ENCODE assay signal across 1 cellular context in genomic region chr17:61862975-61863800, GRCh38.
TF ChIP-seq lines count a peak whose summit lies in the region.

Gene BRIP1, minus strand, starts transcription at chr17:61863528. Its CDS starts 1,989 bp downstream, at chr17:61861539.

TF ChIP-seq in K562, 482 proteins besides CTCF, POLR2A, EP300 and RAD21 (continued from another document):
- no peak for TF ChIP-seq SMARCC2 (IDR thresholded peaks at IDR 0.05; ENCODE audit: low read depth)
- no peak for TF ChIP-seq RFX1 (IDR thresholded peaks at IDR 0.05)
- TF ChIP-seq BACH1 (tag; IDR thresholded peaks at IDR 0.05), result no peak
- TF ChIP-seq FOXK1 (CRISPR knock-in tag; IDR thresholded peaks at IDR 0.05; ENCODE audit: borderline replicate concordance), result no peak
- peak; percentile 57 for TF ChIP-seq PKNOX1 (IDR thresholded peaks at IDR 0.05)
- no peak for TF ChIP-seq KLF13 (tag; IDR thresholded peaks at IDR 0.05; ENCODE audit: borderline replicate concordance, low read depth)
- TF ChIP-seq XRCC4 (IDR thresholded peaks at IDR 0.05; ENCODE audit: extremely low read depth, insufficient read depth, insufficient read length), result no peak
- TF ChIP-seq E2F4 (CRISPR knock-in tag; IDR thresholded peaks at IDR 0.05; ENCODE audit: low read depth), result peak; percentile 36; the same call in 1 of the 2 replicates
- 0 out of 2 replicates have a peak, but pooled peaks have one; percentile 16 for TF ChIP-seq NBN (IDR thresholded peaks at IDR 0.05; ENCODE audit: low read depth)
- TF ChIP-seq, protein P1, sequence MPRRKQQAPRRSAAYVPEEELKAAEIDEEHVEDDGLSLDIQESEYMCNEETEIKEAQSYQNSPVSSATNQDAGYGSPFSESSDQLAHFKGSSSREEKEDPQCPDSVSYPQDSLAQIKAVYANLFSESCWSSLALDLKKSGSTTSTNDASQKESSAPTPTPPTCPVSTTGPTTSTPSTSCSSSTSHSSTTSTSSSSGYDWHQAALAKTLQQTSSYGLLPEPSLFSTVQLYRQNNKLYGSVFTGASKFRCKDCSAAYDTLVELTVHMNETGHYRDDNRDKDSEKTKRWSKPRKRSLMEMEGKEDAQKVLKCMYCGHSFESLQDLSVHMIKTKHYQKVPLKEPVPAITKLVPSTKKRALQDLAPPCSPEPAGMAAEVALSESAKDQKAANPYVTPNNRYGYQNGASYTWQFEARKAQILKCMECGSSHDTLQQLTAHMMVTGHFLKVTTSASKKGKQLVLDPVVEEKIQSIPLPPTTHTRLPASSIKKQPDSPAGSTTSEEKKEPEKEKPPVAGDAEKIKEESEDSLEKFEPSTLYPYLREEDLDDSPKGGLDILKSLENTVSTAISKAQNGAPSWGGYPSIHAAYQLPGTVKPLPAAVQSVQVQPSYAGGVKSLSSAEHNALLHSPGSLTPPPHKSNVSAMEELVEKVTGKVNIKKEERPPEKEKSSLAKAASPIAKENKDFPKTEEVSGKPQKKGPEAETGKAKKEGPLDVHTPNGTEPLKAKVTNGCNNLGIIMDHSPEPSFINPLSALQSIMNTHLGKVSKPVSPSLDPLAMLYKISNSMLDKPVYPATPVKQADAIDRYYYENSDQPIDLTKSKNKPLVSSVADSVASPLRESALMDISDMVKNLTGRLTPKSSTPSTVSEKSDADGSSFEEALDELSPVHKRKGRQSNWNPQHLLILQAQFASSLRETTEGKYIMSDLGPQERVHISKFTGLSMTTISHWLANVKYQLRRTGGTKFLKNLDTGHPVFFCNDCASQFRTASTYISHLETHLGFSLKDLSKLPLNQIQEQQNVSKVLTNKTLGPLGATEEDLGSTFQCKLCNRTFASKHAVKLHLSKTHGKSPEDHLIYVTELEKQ (CRISPR knock-in tag; IDR thresholded peaks at IDR 0.05), result no peak
- TF ChIP-seq ZNF583 (CRISPR knock-in tag; IDR thresholded peaks at IDR 0.05), result no peak
- TF ChIP-seq, protein P2, sequence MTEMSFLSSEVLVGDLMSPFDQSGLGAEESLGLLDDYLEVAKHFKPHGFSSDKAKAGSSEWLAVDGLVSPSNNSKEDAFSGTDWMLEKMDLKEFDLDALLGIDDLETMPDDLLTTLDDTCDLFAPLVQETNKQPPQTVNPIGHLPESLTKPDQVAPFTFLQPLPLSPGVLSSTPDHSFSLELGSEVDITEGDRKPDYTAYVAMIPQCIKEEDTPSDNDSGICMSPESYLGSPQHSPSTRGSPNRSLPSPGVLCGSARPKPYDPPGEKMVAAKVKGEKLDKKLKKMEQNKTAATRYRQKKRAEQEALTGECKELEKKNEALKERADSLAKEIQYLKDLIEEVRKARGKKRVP (CRISPR knock-in tag; IDR thresholded peaks at IDR 0.05), result no peak
- TF ChIP-seq L3MBTL2 (IDR thresholded peaks at IDR 0.05), result peak; percentile 65
- 0 out of 2 replicates have a peak, but pooled peaks have one; percentile 12 for TF ChIP-seq FOSL1 (tag; conservative IDR thresholded peaks at IDR 0.05)
- TF ChIP-seq, protein P3, sequence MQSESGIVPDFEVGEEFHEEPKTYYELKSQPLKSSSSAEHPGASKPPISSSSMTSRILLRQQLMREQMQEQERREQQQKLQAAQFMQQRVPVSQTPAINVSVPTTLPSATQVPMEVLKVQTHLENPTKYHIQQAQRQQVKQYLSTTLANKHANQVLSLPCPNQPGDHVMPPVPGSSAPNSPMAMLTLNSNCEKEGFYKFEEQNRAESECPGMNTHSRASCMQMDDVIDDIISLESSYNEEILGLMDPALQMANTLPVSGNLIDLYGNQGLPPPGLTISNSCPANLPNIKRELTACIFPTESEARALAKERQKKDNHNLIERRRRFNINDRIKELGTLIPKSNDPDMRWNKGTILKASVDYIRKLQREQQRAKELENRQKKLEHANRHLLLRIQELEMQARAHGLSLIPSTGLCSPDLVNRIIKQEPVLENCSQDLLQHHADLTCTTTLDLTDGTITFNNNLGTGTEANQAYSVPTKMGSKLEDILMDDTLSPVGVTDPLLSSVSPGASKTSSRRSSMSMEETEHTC (IDR thresholded peaks at IDR 0.05), result no peak
- TF ChIP-seq, protein P4, sequence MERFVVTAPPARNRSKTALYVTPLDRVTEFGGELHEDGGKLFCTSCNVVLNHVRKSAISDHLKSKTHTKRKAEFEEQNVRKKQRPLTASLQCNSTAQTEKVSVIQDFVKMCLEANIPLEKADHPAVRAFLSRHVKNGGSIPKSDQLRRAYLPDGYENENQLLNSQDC (CRISPR knock-in tag; IDR thresholded peaks at IDR 0.05), result 0 out of 2 replicates have a peak, but pooled peaks have one; percentile 33
- TF ChIP-seq CBFA2T3 (IDR thresholded peaks at IDR 0.05), result no peak
- no peak for TF ChIP-seq SRSF7 (optimal IDR thresholded peaks at IDR 0.05; ENCODE audit: low read depth, low read length)
- TF ChIP-seq ZBTB7A (IDR thresholded peaks at IDR 0.05; ENCODE audit: borderline replicate concordance, control insufficient read depth, low read depth, low read length), result peak; percentile 95
- peak; percentile 68 to 77 for TF ChIP-seq FOXK2 (conservative IDR thresholded peaks at IDR 0.05 in 1 of 2, IDR thresholded peaks at IDR 0.05 in 1 of 2; ENCODE audit: low read depth in 2 of 2)
- TF ChIP-seq HNRNPLL (IDR thresholded peaks at IDR 0.05; ENCODE audit: low read depth, low read length, poor library complexity, severe bottlenecking), result peak; percentile 39
- 0 out of 3 replicates have a peak, but pooled peaks of 1 of the 2 experiments have one; percentile 35 for TF ChIP-seq CBX3 (IDR thresholded peaks at IDR 0.05; ENCODE audit: borderline replicate concordance in 1 of 2, low read length in 2 of 2)
- TF ChIP-seq ZZZ3 (IDR thresholded peaks at IDR 0.05), result peak; percentile 58; the same call in 1 of the 2 replicates
- TF ChIP-seq JUN (IDR thresholded peaks at IDR 0.05; ENCODE audit: borderline replicate concordance, low read depth, low read length), result peak; percentile 29; the same call in 1 of the 2 replicates
- TF ChIP-seq JUN (CRISPR knock-in tag; IDR thresholded peaks at IDR 0.05; ENCODE audit: borderline replicate concordance), result no peak
- no peak for TF ChIP-seq TARDBP (IDR thresholded peaks at IDR 0.05)
- TF ChIP-seq ZNF695 (CRISPR knock-in tag; IDR thresholded peaks at IDR 0.05), result no peak
- TF ChIP-seq CCAR2 (IDR thresholded peaks at IDR 0.05; ENCODE audit: low read depth, low read length), result no peak
- TF ChIP-seq CREBBP (IDR thresholded peaks at IDR 0.05; ENCODE audit: low read depth, low read length), result no peak
- peak; percentile 57 for TF ChIP-seq RBM39 (optimal IDR thresholded peaks at IDR 0.05; ENCODE audit: low read depth, low read length)
- TF ChIP-seq, protein P5, sequence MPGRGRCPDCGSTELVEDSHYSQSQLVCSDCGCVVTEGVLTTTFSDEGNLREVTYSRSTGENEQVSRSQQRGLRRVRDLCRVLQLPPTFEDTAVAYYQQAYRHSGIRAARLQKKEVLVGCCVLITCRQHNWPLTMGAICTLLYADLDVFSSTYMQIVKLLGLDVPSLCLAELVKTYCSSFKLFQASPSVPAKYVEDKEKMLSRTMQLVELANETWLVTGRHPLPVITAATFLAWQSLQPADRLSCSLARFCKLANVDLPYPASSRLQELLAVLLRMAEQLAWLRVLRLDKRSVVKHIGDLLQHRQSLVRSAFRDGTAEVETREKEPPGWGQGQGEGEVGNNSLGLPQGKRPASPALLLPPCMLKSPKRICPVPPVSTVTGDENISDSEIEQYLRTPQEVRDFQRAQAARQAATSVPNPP (IDR thresholded peaks at IDR 0.05; ENCODE audit: borderline replicate concordance, insufficient read depth, insufficient read length), result no peak
- no peak for TF ChIP-seq ZNF121 (CRISPR knock-in tag; conservative IDR thresholded peaks at IDR 0.05)
- TF ChIP-seq, protein P6, sequence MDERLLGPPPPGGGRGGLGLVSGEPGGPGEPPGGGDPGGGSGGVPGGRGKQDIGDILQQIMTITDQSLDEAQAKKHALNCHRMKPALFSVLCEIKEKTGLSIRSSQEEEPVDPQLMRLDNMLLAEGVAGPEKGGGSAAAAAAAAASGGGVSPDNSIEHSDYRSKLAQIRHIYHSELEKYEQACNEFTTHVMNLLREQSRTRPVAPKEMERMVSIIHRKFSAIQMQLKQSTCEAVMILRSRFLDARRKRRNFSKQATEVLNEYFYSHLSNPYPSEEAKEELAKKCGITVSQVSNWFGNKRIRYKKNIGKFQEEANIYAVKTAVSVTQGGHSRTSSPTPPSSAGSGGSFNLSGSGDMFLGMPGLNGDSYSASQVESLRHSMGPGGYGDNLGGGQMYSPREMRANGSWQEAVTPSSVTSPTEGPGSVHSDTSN (CRISPR knock-in tag; IDR thresholded peaks at IDR 0.05; ENCODE audit: low read depth), result no peak
- TF ChIP-seq, protein P6 (tag; conservative IDR thresholded peaks at IDR 0.05; ENCODE audit: low read depth), result no peak; the same call in 1 of the 2 replicates
